ENCODE assay signal across 16 cellular contexts in the genomic region with DNA sequence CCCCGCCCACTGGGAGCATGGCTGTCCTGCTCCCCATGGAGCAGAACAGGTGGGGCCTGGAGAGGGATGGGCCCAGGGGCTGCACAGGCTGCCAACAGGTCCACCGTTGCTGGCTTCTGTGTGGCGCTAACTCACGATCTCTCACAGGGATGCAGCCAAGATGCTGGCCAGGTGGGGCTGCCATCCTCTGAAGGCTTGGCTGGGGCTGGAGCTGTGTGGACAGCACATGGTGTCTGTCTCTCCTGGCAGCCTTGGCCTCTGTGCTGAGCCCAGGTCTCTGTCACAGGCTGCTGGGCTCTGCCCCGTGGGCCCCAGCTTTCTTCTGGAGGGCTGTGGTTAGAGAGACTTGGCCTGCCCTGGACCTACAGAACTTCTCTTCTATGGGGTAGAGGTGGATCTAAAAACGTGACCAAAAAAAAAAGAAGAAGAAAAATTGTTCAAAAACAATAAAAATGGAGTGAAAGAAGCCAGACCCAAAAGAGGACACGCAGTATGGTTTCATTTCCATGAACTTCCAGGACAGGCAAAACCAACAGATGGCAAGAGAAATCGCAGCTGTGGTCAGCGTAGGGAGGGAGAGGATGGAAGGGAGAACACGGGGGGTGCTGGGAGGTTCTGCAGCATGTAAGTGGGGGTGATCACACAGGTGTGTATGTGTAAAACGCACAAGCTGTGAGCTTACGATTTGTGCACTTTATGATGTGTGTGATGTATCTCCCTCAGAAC. TPM values are rescaled to one million over a fixed set of nuclear protein-coding genes. Genes with fewer than 3 reads are reported as not detected.
DNase-seq lines count a peak whose midpoint lies in the region; ATAC-seq and TF ChIP-seq lines count a peak whose summit lies in the region.
"Had no signal": no experiment of that assay in that cellular context is flagged by ENCODE, and none has a peak within 500 bp of the region (broad histone marks: within the 10 kb centered on the region; RNA-seq: fewer than 3 reads in every experiment).

No MANE protein-coding gene starts in this region.

- no peak for TF ChIP-seq CTCF in H9 (conservative IDR thresholded peaks at IDR 0.05)
- no peak for TF ChIP-seq CTCF in activated CD8-positive, alpha-beta T cell treated with anti-CD3 and anti-CD28 coated beads for 36 hours (IDR thresholded peaks at IDR 0.05)

- H3T11ph ChIP-seq in H9 (ENCODE audit: low read length): no peak overlapping the region

- no peaks in the 10 kb centered on the region for H3K9me3 ChIP-seq in H9 (ENCODE audit: control insufficient read depth, low read depth, low read length)
- H3K9me3 ChIP-seq: sigmoid colon had no signal

- H2BK12ac ChIP-seq in H9 (ENCODE audit: insufficient read length, low read depth, low read length): no peak overlapping the region

- H3K27ac ChIP-seq in H9 (ENCODE audit: insufficient read length, low read depth, low read length): no peak overlapping the region
- H3K27ac ChIP-seq: sigmoid colon had no signal

- H3K9ac ChIP-seq in H9 (ENCODE audit: extremely low read depth, insufficient read length, low read length): no peak overlapping the region

- H3K36me3 Mint-ChIP-seq in T-helper 1 cell treated with Interleukin-12 subunit alpha and Interleukin-12 subunit beta and Interleukin-4 antibody, amounts not matched to agents 30 μg/mL and 1 μg/mL, for 36 hours (ENCODE audit: low read depth): peaks cover 26% of the 10 kb centered on the region
- no peaks in the 10 kb centered on the region; a peak in 1 of 7 replicates for H3K36me3 Mint-ChIP-seq in H9 (ENCODE audit: insufficient read depth in 1 of 3, low read depth in 3 of 3)
- H3K36me3 Mint-ChIP-seq in activated CD8-positive, alpha-beta T cell treated with anti-CD3 and anti-CD28 coated beads for 36 hours (ENCODE audit: low read depth): peaks cover 31% of the 10 kb centered on the region
- H3K36me3 Mint-ChIP-seq in naive thymus-derived CD8-positive, alpha-beta T cell: peaks cover 0 to 27% (median 6%) of the 10 kb centered on the region in 3 donors
- H3K36me3 Mint-ChIP-seq: WTC11 had no signal

- H3K9me3 Mint-ChIP-seq in T-helper 1 cell treated with Interleukin-12 subunit alpha and Interleukin-12 subunit beta and Interleukin-4 antibody, amounts not matched to agents 30 μg/mL and 1 μg/mL, for 36 hours: no peaks in the 10 kb centered on the region
- H3K9me3 Mint-ChIP-seq in H9: no peaks in the 10 kb centered on the region
- no peaks in the 10 kb centered on the region for H3K9me3 Mint-ChIP-seq in activated CD8-positive, alpha-beta T cell treated with anti-CD3 and anti-CD28 coated beads for 36 hours
- H3K9me3 Mint-ChIP-seq in naive thymus-derived CD8-positive, alpha-beta T cell: peaks cover 0 to 2% (median 0%) of the 10 kb centered on the region in 9 donors

- H3K27me3 ChIP-seq in H9 (ENCODE audit: insufficient read depth, low read length): no peaks in the 10 kb centered on the region
- H3K27me3 ChIP-seq: sigmoid colon had no signal

- intact Hi-C loops in activated CD8-positive, alpha-beta T cell treated with anti-CD3 and anti-CD28 coated beads for 36 hours (cut with micrococcal nuclease): no loop called here

- H3K4me1 ChIP-seq in H9 (ENCODE audit: insufficient read depth, low read length): no peaks in the 10 kb centered on the region

- H2AFZ ChIP-seq in H9 (ENCODE audit: low read length): no peak overlapping the region

- no peak overlapping the region for H4K5ac ChIP-seq in H9 (ENCODE audit: insufficient read length, low read depth, low read length)

- H2BK120ac ChIP-seq in H9 (ENCODE audit: low read depth, low read length, poor library complexity, severe bottlenecking): no peak overlapping the region

- CTCF ChIA-PET in activated CD8-positive, alpha-beta T cell treated with anti-CD3 and anti-CD28 coated beads for 36 hours (lab: Charles Lee): interaction anchor here (1.2 to 1.5 kb wide), 2 partner anchors 12 to 247 kb away, joined by 3 to 4 read pairs; partner anchors contain the start of gene PARVG

- no peaks in the 10 kb centered on the region for H3K79me2 ChIP-seq in H9 (ENCODE audit: insufficient read depth, low read length)

- H3K23ac ChIP-seq in H9 (ENCODE audit: insufficient read length, low read depth, low read length): no peak overlapping the region

- H3K4me2 ChIP-seq in H9 (ENCODE audit: insufficient read depth, insufficient read length, low read length): no peak overlapping the region

- POLR2A ChIA-PET in activated CD8-positive, alpha-beta T cell treated with anti-CD3 and anti-CD28 coated beads for 36 hours (lab: Charles Lee): interaction anchor here (1.1 to 7.9 kb wide), 2 partner anchors 11 to 489 kb away, joined by 3 to 59 read pairs; partner anchors contain the start of gene PARVG
- POLR2A ChIA-PET in naive thymus-derived CD8-positive, alpha-beta T cell (lab: Charles Lee): interaction anchor here (4.6 kb wide), 1 partner anchor 11 kb away, joined by 27 read pairs; the partner anchor contains the start of gene PARVG

- H3K4me3 Mint-ChIP-seq in T-helper 1 cell treated with Interleukin-12 subunit alpha and Interleukin-12 subunit beta and Interleukin-4 antibody, amounts not matched to agents 30 μg/mL and 1 μg/mL, for 36 hours: peak overlapping the region; percentile 4
- no peak overlapping the region for H3K4me3 Mint-ChIP-seq in H9
- H3K4me3 Mint-ChIP-seq in activated CD8-positive, alpha-beta T cell treated with anti-CD3 and anti-CD28 coated beads for 36 hours: no peak overlapping the region
- H3K4me3 Mint-ChIP-seq in naive thymus-derived CD8-positive, alpha-beta T cell: peak overlapping the region; percentile 34 to 80 (median 69)
- H3K4me3 Mint-ChIP-seq: memory B cell, WTC11 had no signal

- no peak overlapping the region for H4K8ac ChIP-seq in H9 (replicated peaks; ENCODE audit: insufficient read length, low read depth, low read length)

- H3K4me1 Mint-ChIP-seq in T-helper 1 cell treated with Interleukin-12 subunit alpha and Interleukin-12 subunit beta and Interleukin-4 antibody, amounts not matched to agents 30 μg/mL and 1 μg/mL, for 36 hours (ENCODE audit: low read depth): peaks cover 23% of the 10 kb centered on the region
- H3K4me1 Mint-ChIP-seq in H9: peaks cover 9 to 30% of the 10 kb centered on the region in 2 experiments
- H3K4me1 Mint-ChIP-seq in activated CD8-positive, alpha-beta T cell treated with anti-CD3 and anti-CD28 coated beads for 36 hours (ENCODE audit: low read depth): peaks cover 45% of the 10 kb centered on the region
- peaks cover 25 to 49% (median 41%) of the 10 kb centered on the region in 4 donors for H3K4me1 Mint-ChIP-seq in naive thymus-derived CD8-positive, alpha-beta T cell

- H3K14ac ChIP-seq in H9 (ENCODE audit: insufficient read depth, low read length): no peak overlapping the region

- no peak overlapping the region for H2BK15ac ChIP-seq in H9 (ENCODE audit: low read depth, low read length)

- no peak overlapping the region for H3K4ac ChIP-seq in H9 (ENCODE audit: low read depth, low read length)

- no CpG with 5 or more reads among the region's 12 CpGs for WGBS in H9 (ENCODE audit: extremely low coverage, insufficient read length, low lambda C conversion rate)

- no peaks in the 10 kb centered on the region for H3K27me3 Mint-ChIP-seq in T-helper 1 cell treated with Interleukin-12 subunit alpha and Interleukin-12 subunit beta and Interleukin-4 antibody, amounts not matched to agents 30 μg/mL and 1 μg/mL, for 36 hours (ENCODE audit: low read depth)
- H3K27me3 Mint-ChIP-seq in H9 (ENCODE audit: low read depth): peaks cover 10% of the 10 kb centered on the region
- H3K27me3 Mint-ChIP-seq in activated CD8-positive, alpha-beta T cell treated with anti-CD3 and anti-CD28 coated beads for 36 hours: no peaks in the 10 kb centered on the region
- no peaks in the 10 kb centered on the region for H3K27me3 Mint-ChIP-seq in naive thymus-derived CD8-positive, alpha-beta T cell
- H3K27me3 Mint-ChIP-seq: memory B cell had no signal

- no peak overlapping the region for H2AK5ac ChIP-seq in H9 (ENCODE audit: insufficient read length, low read length)

- peak overlapping the region; percentile 42 for H3K27ac Mint-ChIP-seq in T-helper 1 cell treated with Interleukin-12 subunit alpha and Interleukin-12 subunit beta and Interleukin-4 antibody, amounts not matched to agents 30 μg/mL and 1 μg/mL, for 36 hours
- peak overlapping the region in 2 of 3 experiments; percentile 21 to 52; a peak in 1 of 7 replicates for H3K27ac Mint-ChIP-seq in H9
- H3K27ac Mint-ChIP-seq in activated CD8-positive, alpha-beta T cell treated with anti-CD3 and anti-CD28 coated beads for 36 hours: peak overlapping the region; percentile 44
- H3K27ac Mint-ChIP-seq in naive thymus-derived CD8-positive, alpha-beta T cell: peak overlapping the region in 9 of 10 donors; percentile 5 to 78 (median 42)
- H3K27ac Mint-ChIP-seq: memory B cell, WTC11 had no signal

- no peak overlapping the region for H3K18ac ChIP-seq in H9 (ENCODE audit: insufficient read length, low read depth, low read length)

- no peak overlapping the region for H4K91ac ChIP-seq in H9 (ENCODE audit: insufficient read length, low read depth, low read length)

- no peak overlapping the region for H2BK20ac ChIP-seq in H9 (ENCODE audit: low read depth, low read length, poor library complexity, severe bottlenecking)

- no peak overlapping the region for H3K56ac ChIP-seq in H9 (ENCODE audit: insufficient read length, low read depth, low read length)

- H3K23me2 ChIP-seq in H9 (ENCODE audit: insufficient read length, low read depth, low read length, poor library complexity, severe bottlenecking): no peaks in the 10 kb centered on the region

- no peaks in the 10 kb centered on the region for H4K20me1 ChIP-seq in H9 (ENCODE audit: control insufficient read depth, insufficient read depth, insufficient read length)

- H3K79me1 ChIP-seq in H9 (ENCODE audit: insufficient read depth, low read depth, low read length, poor library complexity, severe bottlenecking): no peaks in the 10 kb centered on the region

- peak; percentile 3 for ATAC-seq in activated CD8-positive, alpha-beta T cell treated with anti-CD3 and anti-CD28 coated beads for 36 hours
- peak; percentile 31 to 35 for ATAC-seq in naive thymus-derived CD8-positive, alpha-beta T cell
- ATAC-seq in HG02938 (IDR thresholded peaks at IDR 0.05; ENCODE audit: unreplicated experiment) (no peak), GM18520 (IDR thresholded peaks at IDR 0.05; ENCODE audit: unreplicated experiment) (no peak), GM21528 (IDR thresholded peaks at IDR 0.05; ENCODE audit: low FRiP score, unreplicated experiment) (no peak)

- H2BK5ac ChIP-seq in H9 (ENCODE audit: insufficient read length, low read length): no peak overlapping the region

- DNase-seq in T-helper 1 cell (no peak), H9 (no peak)
- DNase-seq in activated CD8-positive, alpha-beta T cell treated with anti-CD3 and anti-CD28 coated beads for 36 hours: no peak
- DNase-seq in naive thymus-derived CD8-positive, alpha-beta T cell: no peak
- DNase-seq: foreskin melanocyte; NCI-H1105; NCI-H2171; stimulated activated CD4-positive, alpha-beta T cell treated with anti-CD3 and anti-CD28 coated beads, Interleukin-4, amount 100 ng/mL, for 4 hours had no signal

RNA-seq across cellular contexts. Expression of gene PARVG, which starts 12.2 kb away (rescaled TPM):
- 1.3 and 1.6 TPM in 2 replicates for total RNA-seq in H9 (2021)
- total RNA-seq in activated CD8-positive, alpha-beta T cell treated with anti-CD3 and anti-CD28 coated beads for 36 hours: 10 to 100 TPM; 76.5 to 76.9 TPM
- total RNA-seq in naive thymus-derived CD8-positive, alpha-beta T cell: 100 to 1,000 TPM; 224 to 229 TPM
- 10 to 100 TPM; 60.6 to 77.8 (median 67.0) TPM for polyA plus RNA-seq in naive thymus-derived CD8-positive, alpha-beta T cell
- total RNA-seq: A172 had no signal

Comparison
In these comparisons a context has a peak if more than half of its experiments do, and no peak if none do; other contexts are left out.
1. H3K4me3 Mint-ChIP-seq: peak in T-helper 1 cell treated with Interleukin-12 subunit alpha and Interleukin-12 subunit beta and Interleukin-4 antibody, amounts not matched to agents 30 μg/mL and 1 μg/mL, for 36 hours (single experiment) and naive thymus-derived CD8-positive, alpha-beta T cell (10 of 10); none in H9 (0 of 2) and activated CD8-positive, alpha-beta T cell treated with anti-CD3 and anti-CD28 coated beads for 36 hours (single experiment).
2. ATAC-seq: peak in activated CD8-positive, alpha-beta T cell treated with anti-CD3 and anti-CD28 coated beads for 36 hours (single experiment) and naive thymus-derived CD8-positive, alpha-beta T cell (2 of 2); none in HG02938 (single experiment), GM18520 (single experiment) and GM21528 (single experiment).
3. RNA of gene PARVG, which starts 12.2 kb away (total RNA-seq): 224 to 229 TPM in naive thymus-derived CD8-positive, alpha-beta T cell and 76.5 to 76.9 TPM in activated CD8-positive, alpha-beta T cell treated with anti-CD3 and anti-CD28 coated beads for 36 hours; 1.3 to 1.6 TPM in H9; every median in the first group is over 10 times any median in the second.
4. Peak in every context shown above with its lines, with median percentiles within 50 percentile points of each other: H3K27ac Mint-ChIP-seq.